In the genomic region with DNA sequence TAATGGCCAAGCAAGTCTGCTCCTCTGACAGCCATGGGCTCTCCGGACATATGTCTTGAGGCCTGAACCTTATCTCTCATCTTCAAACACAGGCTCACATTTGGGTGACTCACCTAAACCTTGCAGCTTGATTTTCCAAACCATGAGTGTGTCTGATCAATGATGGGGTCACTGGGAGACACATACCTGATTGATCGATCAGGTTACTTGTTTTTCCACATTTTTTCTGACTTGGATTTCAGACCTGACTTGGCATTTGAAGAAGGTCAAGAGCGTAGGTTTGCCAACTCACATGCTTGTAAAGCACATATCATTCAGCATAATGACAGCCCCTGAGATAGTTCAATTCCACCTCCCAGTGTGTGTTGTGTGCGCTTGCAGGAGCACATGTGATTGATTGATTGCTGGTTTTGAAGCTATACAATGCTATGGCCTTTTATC, we compare ENCODE assay signal across 30 cellular contexts.
"Had no signal": no experiment of that assay in that cellular context is flagged by ENCODE, and none has a peak within 500 bp of the region (broad histone marks: within the 10 kb centered on the region; RNA-seq: fewer than 3 reads in every experiment).

No MANE protein-coding gene starts in this region.

- H3K4me3 ChIP-seq: cardiac muscle cell, SJCRH30, SK-N-MC had no signal

- H3K4me2 ChIP-seq: KMS-11 had no signal

- H3K9ac ChIP-seq: KMS-11 had no signal

- H3K27me3 ChIP-seq: brain microvascular endothelial cell, cardiac muscle cell, SJCRH30 had no signal

- H3K9me3 ChIP-seq: SJCRH30 had no signal

- ATAC-seq: activated CD8-positive, alpha-beta T cell treated with anti-CD3 and anti-CD28 coated beads for 36 hours; activated T-cell treated with anti-CD3 and anti-CD28 coated beads, Interleukin-2, amount 50 U/mL, for 72 hours; activated T-helper 17 cell treated with anti-CD3 and anti-CD28 coated beads, Interleukin-2, amount 50 U/mL, for 72 hours; Panc1 had no signal

- H3K36me3 ChIP-seq: brain microvascular endothelial cell, cardiac muscle cell, SJCRH30, WERI-Rb-1 had no signal

- H3K27ac ChIP-seq: brain microvascular endothelial cell, cardiac muscle cell, KMS-11, SJCRH30, SK-N-MC, WERI-Rb-1 had no signal

- H3K4me1 ChIP-seq: SJCRH30 had no signal

- DNase-seq: activated CD4-positive, alpha-beta T cell treated with anti-CD3 and anti-CD28 coated beads for 1 hour; activated CD4-positive, alpha-beta T cell treated with anti-CD3 and anti-CD28 coated beads, Interleukin-2, amount 10 ng/mL, durations not matched to agents 24 days and 14 days; activated CD4-positive, alpha-beta T cell treated with anti-CD3 and anti-CD28 coated beads, Interleukin-2, amount 50 U/mL, for 4 hours; activated CD4-positive, CD25-positive, alpha-beta regulatory T cell; activated CD8-positive, alpha-beta T cell treated with anti-CD3 and anti-CD28 coated beads for 36 hours; activated effector memory CD4-positive, alpha-beta T cell treated with anti-CD3 and anti-CD28 coated beads, Interleukin-2, amount 50 U/mL, for 16 hours; activated naive CD4-positive, alpha-beta T cell; activated naive CD4-positive, alpha-beta T cell treated with anti-CD3 and anti-CD28 coated beads, Interleukin-2, amount 50 U/mL, for 16 hours; activated naive CD8-positive, alpha-beta T cell treated with anti-CD3 and anti-CD28 coated beads for 36 hours; activated T-cell treated with anti-CD3 and anti-CD28 coated beads, Interleukin-2, amount 50 U/mL, for 1 hour; activated T-cell treated with anti-CD3 and anti-CD28 coated beads, Interleukin-2, amount 50 U/mL, for 72 hours; amniotic stem cell; aorta; brain microvascular endothelial cell; NCI-H1092 treated with DMSO at 0.1 percent for 48 hours; NCI-H1436; NCI-H1694 treated with DMSO at 0.1 percent for 48 hours; NCI-H2029; NCI-H446; NCI-H510A treated with DMSO at 0.1 percent for 48 hours; NCI-H526 treated with DMSO at 0.1 percent for 48 hours; SHP77; SJCRH30; T1000; WERI-Rb-1 had no signal
